ENCODE assay signal across 4 cellular contexts in the genomic region with DNA sequence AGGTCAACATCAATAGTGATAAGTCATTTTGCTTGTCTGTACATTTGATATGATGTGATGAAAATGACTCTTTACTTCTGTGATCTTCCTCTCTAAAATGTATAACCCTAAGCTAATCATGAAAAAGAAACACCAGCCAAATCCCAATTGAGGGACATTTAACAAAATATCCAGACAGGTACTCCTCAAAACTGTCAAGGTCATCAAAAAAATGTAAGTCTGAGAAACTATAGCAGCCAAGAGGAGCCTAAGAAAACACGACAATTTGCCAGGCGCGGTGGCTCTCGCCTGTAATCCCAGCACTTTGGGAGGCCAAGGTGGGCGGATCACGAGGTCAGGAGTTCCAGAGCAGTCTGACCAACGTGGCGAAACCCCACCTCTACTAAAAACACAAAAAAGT.
TF ChIP-seq lines count a peak whose summit lies in the region.

No MANE protein-coding gene starts in this region.

TF ChIP-seq in HepG2, 621 proteins besides CTCF, POLR2A, EP300 and RAD21:
- TF ChIP-seq MAFK (conservative IDR thresholded peaks at IDR 0.05 in 1 of 2, IDR thresholded peaks at IDR 0.05 in 1 of 2; ENCODE audit: low read length in 2 of 2) = peak; percentile 86 to 90
- peak; percentile 77 for TF ChIP-seq MAFF (IDR thresholded peaks at IDR 0.05; ENCODE audit: low read depth, low read length)
- no peak for TF ChIP-seq GLI4 (CRISPR knock-in tag; IDR thresholded peaks at IDR 0.05; ENCODE audit: borderline replicate concordance)
- no peak for TF ChIP-seq ZNF788 (CRISPR knock-in tag; IDR thresholded peaks at IDR 0.05; ENCODE audit: borderline replicate concordance)
- TF ChIP-seq, protein P1, sequence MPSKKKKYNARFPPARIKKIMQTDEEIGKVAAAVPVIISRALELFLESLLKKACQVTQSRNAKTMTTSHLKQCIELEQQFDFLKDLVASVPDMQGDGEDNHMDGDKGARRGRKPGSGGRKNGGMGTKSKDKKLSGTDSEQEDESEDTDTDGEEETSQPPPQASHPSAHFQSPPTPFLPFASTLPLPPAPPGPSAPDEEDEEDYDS (CRISPR knock-in tag; IDR thresholded peaks at IDR 0.05) = no peak
- no peak for TF ChIP-seq ZNF274 (CRISPR knock-in tag; IDR thresholded peaks at IDR 0.05)

TF ChIP-seq in A549, 52 proteins besides CTCF, POLR2A, EP300 and RAD21:
- no peak for TF ChIP-seq RFX5 (IDR thresholded peaks at IDR 0.05)
- TF ChIP-seq MAFK (IDR thresholded peaks at IDR 0.05; ENCODE audit: partially characterized antibody) = peak; percentile 59

TF ChIP-seq in IMR-90, 13 proteins besides CTCF, POLR2A, EP300 and RAD21:
- TF ChIP-seq FOS (IDR thresholded peaks at IDR 0.05; ENCODE audit: low read depth, low read length) = no peak
- no peak for TF ChIP-seq CEBPB (IDR thresholded peaks at IDR 0.05; ENCODE audit: low read depth, low read length)
- no peak for TF ChIP-seq NFE2L2 (IDR thresholded peaks at IDR 0.05; ENCODE audit: low read depth, low read length)
- TF ChIP-seq, protein P2, sequence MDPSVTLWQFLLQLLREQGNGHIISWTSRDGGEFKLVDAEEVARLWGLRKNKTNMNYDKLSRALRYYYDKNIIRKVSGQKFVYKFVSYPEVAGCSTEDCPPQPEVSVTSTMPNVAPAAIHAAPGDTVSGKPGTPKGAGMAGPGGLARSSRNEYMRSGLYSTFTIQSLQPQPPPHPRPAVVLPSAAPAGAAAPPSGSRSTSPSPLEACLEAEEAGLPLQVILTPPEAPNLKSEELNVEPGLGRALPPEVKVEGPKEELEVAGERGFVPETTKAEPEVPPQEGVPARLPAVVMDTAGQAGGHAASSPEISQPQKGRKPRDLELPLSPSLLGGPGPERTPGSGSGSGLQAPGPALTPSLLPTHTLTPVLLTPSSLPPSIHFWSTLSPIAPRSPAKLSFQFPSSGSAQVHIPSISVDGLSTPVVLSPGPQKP (IDR thresholded peaks at IDR 0.05; ENCODE audit: borderline replicate concordance, low read depth, low read length) = no peak
- TF ChIP-seq RCOR1 (IDR thresholded peaks at IDR 0.05; ENCODE audit: insufficient replicate concordance, low read length) = no peak
- TF ChIP-seq, protein P3, sequence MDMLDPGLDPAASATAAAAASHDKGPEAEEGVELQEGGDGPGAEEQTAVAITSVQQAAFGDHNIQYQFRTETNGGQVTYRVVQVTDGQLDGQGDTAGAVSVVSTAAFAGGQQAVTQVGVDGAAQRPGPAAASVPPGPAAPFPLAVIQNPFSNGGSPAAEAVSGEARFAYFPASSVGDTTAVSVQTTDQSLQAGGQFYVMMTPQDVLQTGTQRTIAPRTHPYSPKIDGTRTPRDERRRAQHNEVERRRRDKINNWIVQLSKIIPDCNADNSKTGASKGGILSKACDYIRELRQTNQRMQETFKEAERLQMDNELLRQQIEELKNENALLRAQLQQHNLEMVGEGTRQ (IDR thresholded peaks at IDR 0.05; ENCODE audit: low read depth, low read length) = no peak
- TF ChIP-seq MAFK (IDR thresholded peaks at IDR 0.05; ENCODE audit: low read depth, low read length) = peak; percentile 64
- no peak for TF ChIP-seq RFX5 (IDR thresholded peaks at IDR 0.05; ENCODE audit: low read depth, low read length)

TF ChIP-seq in K562, 482 proteins besides CTCF, POLR2A, EP300 and RAD21:
- TF ChIP-seq MAFF (IDR thresholded peaks at IDR 0.05; ENCODE audit: low read length) = peak; percentile 43
- peak; percentile 47 for TF ChIP-seq ZNF316 (IDR thresholded peaks at IDR 0.05)
- TF ChIP-seq NR2C2 (CRISPR knock-in tag; IDR thresholded peaks at IDR 0.05) = no peak
- TF ChIP-seq NR2C2 (tag; IDR thresholded peaks at IDR 0.05) = no peak
